Comparison of ENCODE assay signal across 1 cellular context in genomic region chr19:40285353-40286234, GRCh38.
A peak's percentile ranks its signal among the peaks of the same experiment; 100 is the strongest.
TF ChIP-seq lines count a peak whose summit lies in the region.

No MANE protein-coding gene starts in this region.

TF ChIP-seq in HepG2, 621 proteins besides CTCF, POLR2A, EP300 and RAD21 (continued from another document and continues in another):
- TF ChIP-seq, protein P1, sequence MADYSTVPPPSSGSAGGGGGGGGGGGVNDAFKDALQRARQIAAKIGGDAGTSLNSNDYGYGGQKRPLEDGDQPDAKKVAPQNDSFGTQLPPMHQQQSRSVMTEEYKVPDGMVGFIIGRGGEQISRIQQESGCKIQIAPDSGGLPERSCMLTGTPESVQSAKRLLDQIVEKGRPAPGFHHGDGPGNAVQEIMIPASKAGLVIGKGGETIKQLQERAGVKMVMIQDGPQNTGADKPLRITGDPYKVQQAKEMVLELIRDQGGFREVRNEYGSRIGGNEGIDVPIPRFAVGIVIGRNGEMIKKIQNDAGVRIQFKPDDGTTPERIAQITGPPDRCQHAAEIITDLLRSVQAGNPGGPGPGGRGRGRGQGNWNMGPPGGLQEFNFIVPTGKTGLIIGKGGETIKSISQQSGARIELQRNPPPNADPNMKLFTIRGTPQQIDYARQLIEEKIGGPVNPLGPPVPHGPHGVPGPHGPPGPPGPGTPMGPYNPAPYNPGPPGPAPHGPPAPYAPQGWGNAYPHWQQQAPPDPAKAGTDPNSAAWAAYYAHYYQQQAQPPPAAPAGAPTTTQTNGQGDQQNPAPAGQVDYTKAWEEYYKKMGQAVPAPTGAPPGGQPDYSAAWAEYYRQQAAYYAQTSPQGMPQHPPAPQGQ (CRISPR knock-in tag; IDR thresholded peaks at IDR 0.05; ENCODE audit: borderline replicate concordance) = no peak
- TF ChIP-seq THAP8 (CRISPR knock-in tag; IDR thresholded peaks at IDR 0.05; ENCODE audit: borderline replicate concordance) = no peak
- TF ChIP-seq ZNF670 (CRISPR knock-in tag; IDR thresholded peaks at IDR 0.05; ENCODE audit: borderline replicate concordance) = 0 out of 2 replicates have a peak, but pooled peaks have one; percentile 10
- no peak for TF ChIP-seq CENPX (CRISPR knock-in tag; IDR thresholded peaks at IDR 0.05)
- peak; percentile 79; the same call in 1 of the 2 replicates for TF ChIP-seq FOXK2 (IDR thresholded peaks at IDR 0.05)
- TF ChIP-seq KAT7 (CRISPR knock-in tag; IDR thresholded peaks at IDR 0.05; ENCODE audit: borderline replicate concordance) = 0 out of 2 replicates have a peak, but pooled peaks have one; percentile 56
- TF ChIP-seq ZEB1 (IDR thresholded peaks at IDR 0.05; ENCODE audit: insufficient replicate concordance, low read depth) = no peak
- TF ChIP-seq, protein P2, sequence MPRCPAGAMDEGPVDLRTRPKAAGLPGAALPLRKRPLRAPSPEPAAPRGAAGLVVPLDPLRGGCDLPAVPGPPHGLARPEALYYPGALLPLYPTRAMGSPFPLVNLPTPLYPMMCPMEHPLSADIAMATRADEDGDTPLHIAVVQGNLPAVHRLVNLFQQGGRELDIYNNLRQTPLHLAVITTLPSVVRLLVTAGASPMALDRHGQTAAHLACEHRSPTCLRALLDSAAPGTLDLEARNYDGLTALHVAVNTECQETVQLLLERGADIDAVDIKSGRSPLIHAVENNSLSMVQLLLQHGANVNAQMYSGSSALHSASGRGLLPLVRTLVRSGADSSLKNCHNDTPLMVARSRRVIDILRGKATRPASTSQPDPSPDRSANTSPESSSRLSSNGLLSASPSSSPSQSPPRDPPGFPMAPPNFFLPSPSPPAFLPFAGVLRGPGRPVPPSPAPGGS (CRISPR knock-in tag; IDR thresholded peaks at IDR 0.05) = no peak
- 0 out of 2 replicates have a peak, but pooled peaks have one; percentile 4 for TF ChIP-seq KDM5B (CRISPR knock-in tag; IDR thresholded peaks at IDR 0.05; ENCODE audit: borderline replicate concordance)
- 0 out of 2 replicates have a peak, but pooled peaks have one; percentile 59 for TF ChIP-seq ZNF615 (CRISPR knock-in tag; IDR thresholded peaks at IDR 0.05; ENCODE audit: borderline replicate concordance)
- no peak for TF ChIP-seq AGO1 (IDR thresholded peaks at IDR 0.05; ENCODE audit: low read depth, low read length, poor library complexity, severe bottlenecking)
- TF ChIP-seq ZFP41 (CRISPR knock-in tag; IDR thresholded peaks at IDR 0.05; ENCODE audit: borderline replicate concordance) = no peak
- no peak for TF ChIP-seq MBD4 (IDR thresholded peaks at IDR 0.05; ENCODE audit: borderline replicate concordance, low read length)
- TF ChIP-seq ZFP82 (CRISPR knock-in tag; IDR thresholded peaks at IDR 0.05; ENCODE audit: borderline replicate concordance) = no peak
- no peak for TF ChIP-seq CEBPG (CRISPR knock-in tag; IDR thresholded peaks at IDR 0.05)
- TF ChIP-seq ZNF768 (CRISPR knock-in tag; IDR thresholded peaks at IDR 0.05) = no peak
- no peak for TF ChIP-seq RBFOX2 (IDR thresholded peaks at IDR 0.05; ENCODE audit: low read depth, low read length)
- TF ChIP-seq GPBP1L1 (CRISPR knock-in tag; IDR thresholded peaks at IDR 0.05) = no peak
- no peak for TF ChIP-seq ZBTB44 (CRISPR knock-in tag; IDR thresholded peaks at IDR 0.05)
- TF ChIP-seq ZNF576 (CRISPR knock-in tag; IDR thresholded peaks at IDR 0.05) = no peak
- TF ChIP-seq BRCA1 (CRISPR knock-in tag; IDR thresholded peaks at IDR 0.05) = 0 out of 2 replicates have a peak, but pooled peaks have one; percentile 60
- TF ChIP-seq, protein P3, sequence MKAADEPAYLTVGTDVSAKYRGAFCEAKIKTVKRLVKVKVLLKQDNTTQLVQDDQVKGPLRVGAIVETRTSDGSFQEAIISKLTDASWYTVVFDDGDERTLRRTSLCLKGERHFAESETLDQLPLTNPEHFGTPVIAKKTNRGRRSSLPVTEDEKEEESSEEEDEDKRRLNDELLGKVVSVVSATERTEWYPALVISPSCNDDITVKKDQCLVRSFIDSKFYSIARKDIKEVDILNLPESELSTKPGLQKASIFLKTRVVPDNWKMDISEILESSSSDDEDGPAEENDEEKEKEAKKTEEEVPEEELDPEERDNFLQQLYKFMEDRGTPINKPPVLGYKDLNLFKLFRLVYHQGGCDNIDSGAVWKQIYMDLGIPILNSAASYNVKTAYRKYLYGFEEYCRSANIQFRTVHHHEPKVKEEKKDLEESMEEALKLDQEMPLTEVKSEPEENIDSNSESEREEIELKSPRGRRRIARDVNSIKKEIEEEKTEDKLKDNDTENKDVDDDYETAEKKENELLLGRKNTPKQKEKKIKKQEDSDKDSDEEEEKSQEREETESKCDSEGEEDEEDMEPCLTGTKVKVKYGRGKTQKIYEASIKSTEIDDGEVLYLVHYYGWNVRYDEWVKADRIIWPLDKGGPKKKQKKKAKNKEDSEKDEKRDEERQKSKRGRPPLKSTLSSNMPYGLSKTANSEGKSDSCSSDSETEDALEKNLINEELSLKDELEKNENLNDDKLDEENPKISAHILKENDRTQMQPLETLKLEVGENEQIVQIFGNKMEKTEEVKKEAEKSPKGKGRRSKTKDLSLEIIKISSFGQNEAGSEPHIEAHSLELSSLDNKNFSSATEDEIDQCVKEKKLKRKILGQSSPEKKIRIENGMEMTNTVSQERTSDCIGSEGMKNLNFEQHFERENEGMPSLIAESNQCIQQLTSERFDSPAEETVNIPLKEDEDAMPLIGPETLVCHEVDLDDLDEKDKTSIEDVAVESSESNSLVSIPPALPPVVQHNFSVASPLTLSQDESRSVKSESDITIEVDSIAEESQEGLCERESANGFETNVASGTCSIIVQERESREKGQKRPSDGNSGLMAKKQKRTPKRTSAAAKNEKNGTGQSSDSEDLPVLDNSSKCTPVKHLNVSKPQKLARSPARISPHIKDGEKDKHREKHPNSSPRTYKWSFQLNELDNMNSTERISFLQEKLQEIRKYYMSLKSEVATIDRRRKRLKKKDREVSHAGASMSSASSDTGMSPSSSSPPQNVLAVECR (CRISPR knock-in tag; IDR thresholded peaks at IDR 0.05; ENCODE audit: borderline replicate concordance) = no peak
- TF ChIP-seq SCMH1 (CRISPR knock-in tag; IDR thresholded peaks at IDR 0.05; ENCODE audit: borderline replicate concordance) = no peak
- TF ChIP-seq THAP11 (CRISPR knock-in tag; IDR thresholded peaks at IDR 0.05) = peak; percentile 90
- TF ChIP-seq PHF8 (CRISPR knock-in tag; IDR thresholded peaks at IDR 0.05) = peak; percentile 40
- TF ChIP-seq ZNF282 (IDR thresholded peaks at IDR 0.05; ENCODE audit: partially characterized antibody) = no peak
- TF ChIP-seq ZNF20 (CRISPR knock-in tag; IDR thresholded peaks at IDR 0.05) = no peak
- TF ChIP-seq RBAK (CRISPR knock-in tag; IDR thresholded peaks at IDR 0.05) = no peak
- no peak for TF ChIP-seq IKZF5 (CRISPR knock-in tag; IDR thresholded peaks at IDR 0.05)
- TF ChIP-seq GLMP (CRISPR knock-in tag; IDR thresholded peaks at IDR 0.05; ENCODE audit: borderline replicate concordance) = no peak
- TF ChIP-seq SP5 (CRISPR knock-in tag; IDR thresholded peaks at IDR 0.05; ENCODE audit: borderline replicate concordance, low read depth) = no peak
- TF ChIP-seq JARID2 (CRISPR knock-in tag; IDR thresholded peaks at IDR 0.05; ENCODE audit: insufficient replicate concordance) = no peak
- TF ChIP-seq, protein P4, sequence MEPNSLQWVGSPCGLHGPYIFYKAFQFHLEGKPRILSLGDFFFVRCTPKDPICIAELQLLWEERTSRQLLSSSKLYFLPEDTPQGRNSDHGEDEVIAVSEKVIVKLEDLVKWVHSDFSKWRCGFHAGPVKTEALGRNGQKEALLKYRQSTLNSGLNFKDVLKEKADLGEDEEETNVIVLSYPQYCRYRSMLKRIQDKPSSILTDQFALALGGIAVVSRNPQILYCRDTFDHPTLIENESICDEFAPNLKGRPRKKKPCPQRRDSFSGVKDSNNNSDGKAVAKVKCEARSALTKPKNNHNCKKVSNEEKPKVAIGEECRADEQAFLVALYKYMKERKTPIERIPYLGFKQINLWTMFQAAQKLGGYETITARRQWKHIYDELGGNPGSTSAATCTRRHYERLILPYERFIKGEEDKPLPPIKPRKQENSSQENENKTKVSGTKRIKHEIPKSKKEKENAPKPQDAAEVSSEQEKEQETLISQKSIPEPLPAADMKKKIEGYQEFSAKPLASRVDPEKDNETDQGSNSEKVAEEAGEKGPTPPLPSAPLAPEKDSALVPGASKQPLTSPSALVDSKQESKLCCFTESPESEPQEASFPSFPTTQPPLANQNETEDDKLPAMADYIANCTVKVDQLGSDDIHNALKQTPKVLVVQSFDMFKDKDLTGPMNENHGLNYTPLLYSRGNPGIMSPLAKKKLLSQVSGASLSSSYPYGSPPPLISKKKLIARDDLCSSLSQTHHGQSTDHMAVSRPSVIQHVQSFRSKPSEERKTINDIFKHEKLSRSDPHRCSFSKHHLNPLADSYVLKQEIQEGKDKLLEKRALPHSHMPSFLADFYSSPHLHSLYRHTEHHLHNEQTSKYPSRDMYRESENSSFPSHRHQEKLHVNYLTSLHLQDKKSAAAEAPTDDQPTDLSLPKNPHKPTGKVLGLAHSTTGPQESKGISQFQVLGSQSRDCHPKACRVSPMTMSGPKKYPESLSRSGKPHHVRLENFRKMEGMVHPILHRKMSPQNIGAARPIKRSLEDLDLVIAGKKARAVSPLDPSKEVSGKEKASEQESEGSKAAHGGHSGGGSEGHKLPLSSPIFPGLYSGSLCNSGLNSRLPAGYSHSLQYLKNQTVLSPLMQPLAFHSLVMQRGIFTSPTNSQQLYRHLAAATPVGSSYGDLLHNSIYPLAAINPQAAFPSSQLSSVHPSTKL (CRISPR knock-in tag; IDR thresholded peaks at IDR 0.05) = no peak; the same call in 1 of the 2 replicates
- peak; percentile 74 for TF ChIP-seq ZNF687 (CRISPR knock-in tag; IDR thresholded peaks at IDR 0.05)
- TF ChIP-seq ZNF781 (CRISPR knock-in tag; IDR thresholded peaks at IDR 0.05; ENCODE audit: borderline replicate concordance, not compliant biosample characterization) = no peak
